ENCODE assay signal across 1 cellular context in the genomic region with DNA sequence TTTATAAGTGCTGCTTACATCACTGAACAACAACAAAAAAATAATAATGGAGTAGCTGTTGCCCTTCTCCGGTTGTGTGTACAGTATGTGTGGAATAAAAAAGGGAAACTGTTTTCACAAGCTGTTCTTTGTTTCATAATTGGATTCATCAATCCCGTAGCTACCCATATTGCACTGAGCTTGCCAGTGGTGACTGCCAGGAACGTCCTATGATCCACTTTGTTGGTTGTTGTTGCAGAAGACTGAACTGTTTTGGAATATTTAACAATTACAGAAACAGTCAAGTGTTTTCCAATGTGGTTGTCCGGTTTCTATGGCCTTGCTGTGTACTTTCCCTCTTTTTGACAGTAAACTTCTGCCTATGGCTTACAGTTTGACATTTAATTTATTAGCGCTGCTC.
TF ChIP-seq lines count a peak whose summit lies in the region.

No MANE protein-coding gene starts in this region.

TF ChIP-seq in K562, 482 proteins besides CTCF, POLR2A, EP300 and RAD21:
- TF ChIP-seq, protein P1, sequence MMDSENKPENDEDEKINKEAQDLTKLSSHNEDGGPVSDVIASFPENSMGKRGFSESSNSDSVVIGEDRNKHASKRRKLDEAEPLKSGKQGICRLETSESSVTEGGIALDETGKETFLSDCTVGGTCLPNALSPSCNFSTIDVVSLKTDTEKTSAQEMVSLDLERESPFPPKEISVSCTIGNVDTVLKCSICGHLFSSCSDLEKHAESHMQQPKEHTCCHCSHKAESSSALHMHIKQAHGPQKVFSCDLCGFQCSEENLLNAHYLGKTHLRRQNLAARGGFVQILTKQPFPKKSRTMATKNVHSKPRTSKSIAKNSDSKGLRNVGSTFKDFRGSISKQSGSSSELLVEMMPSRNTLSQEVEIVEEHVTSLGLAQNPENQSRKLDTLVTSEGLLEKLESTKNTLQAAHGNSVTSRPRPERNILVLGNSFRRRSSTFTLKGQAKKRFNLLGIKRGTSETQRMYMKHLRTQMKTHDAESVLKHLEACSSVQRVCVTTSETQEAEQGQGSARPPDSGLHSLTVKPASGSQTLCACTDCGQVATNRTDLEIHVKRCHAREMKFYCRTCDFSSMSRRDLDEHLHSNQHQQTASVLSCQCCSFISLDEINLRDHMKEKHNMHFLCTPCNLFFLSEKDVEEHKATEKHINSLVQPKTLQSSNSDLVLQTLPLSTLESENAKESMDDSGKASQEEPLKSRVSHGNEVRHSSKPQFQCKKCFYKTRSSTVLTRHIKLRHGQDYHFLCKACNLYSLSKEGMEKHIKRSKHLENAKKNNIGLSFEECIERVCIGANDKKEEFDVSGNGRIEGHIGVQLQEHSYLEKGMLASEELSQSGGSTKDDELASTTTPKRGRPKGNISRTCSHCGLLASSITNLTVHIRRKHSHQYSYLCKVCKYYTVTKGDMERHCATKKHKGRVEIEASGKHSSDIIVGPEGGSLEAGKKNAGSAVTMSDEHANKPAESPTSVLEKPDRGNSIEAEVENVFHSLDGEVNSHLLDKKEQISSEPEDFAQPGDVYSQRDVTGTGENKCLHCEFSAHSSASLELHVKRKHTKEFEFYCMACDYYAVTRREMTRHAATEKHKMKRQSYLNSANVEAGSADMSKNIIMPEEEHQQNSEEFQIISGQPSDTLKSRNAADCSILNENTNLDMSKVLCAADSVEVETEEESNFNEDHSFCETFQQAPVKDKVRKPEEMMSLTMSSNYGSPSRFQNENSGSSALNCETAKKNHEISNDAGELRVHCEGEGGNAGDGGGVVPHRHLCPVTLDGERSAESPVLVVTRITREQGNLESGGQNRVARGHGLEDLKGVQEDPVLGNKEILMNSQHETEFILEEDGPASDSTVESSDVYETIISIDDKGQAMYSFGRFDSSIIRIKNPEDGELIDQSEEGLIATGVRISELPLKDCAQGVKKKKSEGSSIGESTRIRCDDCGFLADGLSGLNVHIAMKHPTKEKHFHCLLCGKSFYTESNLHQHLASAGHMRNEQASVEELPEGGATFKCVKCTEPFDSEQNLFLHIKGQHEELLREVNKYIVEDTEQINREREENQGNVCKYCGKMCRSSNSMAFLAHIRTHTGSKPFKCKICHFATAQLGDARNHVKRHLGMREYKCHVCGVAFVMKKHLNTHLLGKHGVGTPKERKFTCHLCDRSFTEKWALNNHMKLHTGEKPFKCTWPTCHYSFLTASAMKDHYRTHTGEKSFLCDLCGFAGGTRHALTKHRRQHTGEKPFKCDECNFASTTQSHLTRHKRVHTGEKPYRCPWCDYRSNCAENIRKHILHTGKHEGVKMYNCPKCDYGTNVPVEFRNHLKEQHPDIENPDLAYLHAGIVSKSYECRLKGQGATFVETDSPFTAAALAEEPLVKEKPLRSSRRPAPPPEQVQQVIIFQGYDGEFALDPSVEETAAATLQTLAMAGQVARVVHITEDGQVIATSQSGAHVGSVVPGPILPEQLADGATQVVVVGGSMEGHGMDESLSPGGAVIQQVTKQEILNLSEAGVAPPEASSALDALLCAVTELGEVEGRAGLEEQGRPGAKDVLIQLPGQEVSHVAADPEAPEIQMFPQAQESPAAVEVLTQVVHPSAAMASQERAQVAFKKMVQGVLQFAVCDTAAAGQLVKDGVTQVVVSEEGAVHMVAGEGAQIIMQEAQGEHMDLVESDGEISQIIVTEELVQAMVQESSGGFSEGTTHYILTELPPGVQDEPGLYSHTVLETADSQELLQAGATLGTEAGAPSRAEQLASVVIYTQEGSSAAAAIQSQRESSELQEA (IDR thresholded peaks at IDR 0.05; ENCODE audit: low read depth), result no peak
- TF ChIP-seq SMAD2 (IDR thresholded peaks at IDR 0.05; ENCODE audit: low read depth, low read length) (no peak), NR2C1 (IDR thresholded peaks at IDR 0.05) (no peak), NR2C1 (tag; IDR thresholded peaks at IDR 0.05) (no peak), ZNF175 (CRISPR knock-in tag; IDR thresholded peaks at IDR 0.05; ENCODE audit: low read depth) (no peak), SREBF2 (CRISPR knock-in tag; IDR thresholded peaks at IDR 0.05) (no peak), SPI1 (IDR thresholded peaks at IDR 0.05; ENCODE audit: borderline replicate concordance, low read depth, low read length) (no peak), ZNF197 (CRISPR knock-in tag; IDR thresholded peaks at IDR 0.05; ENCODE audit: low read depth) (no peak), PYGO2 (tag; IDR thresholded peaks at IDR 0.05) (no peak), GTF2A2 (tag; IDR thresholded peaks at IDR 0.05) (no peak), U2AF1 (optimal IDR thresholded peaks at IDR 0.05; ENCODE audit: low read depth, low read length) (no peak)
